In genomic region chr13:46354143-46355087, GRCh38 we compare ENCODE assay signal across 9 cellular contexts. TPM values are rescaled to one million over a fixed set of nuclear protein-coding genes. Genes with fewer than 3 reads are reported as not detected.
DNase-seq lines count a peak whose midpoint lies in the region; ATAC-seq and TF ChIP-seq lines count a peak whose summit lies in the region.
"Had no signal": no experiment of that assay in that cellular context is flagged by ENCODE, and none has a peak within 500 bp of the region (broad histone marks: within the 10 kb centered on the region; RNA-seq: fewer than 3 reads in every experiment).

No MANE protein-coding gene starts in this region.

- TF ChIP-seq RAD21 in HCT116 (IDR thresholded peaks at IDR 0.05; ENCODE audit: low read depth), result no peak

- H3K27ac ChIP-seq in BLaER1 treated with 17β-estradiol and CSF1 and Interleukin-3, amounts not matched to agents 10 nM and 100 nM, result peak overlapping the region in 8 of 11 experiments; percentile 15 to 91 (median 57); a peak in 12 of 22 replicates
- H3K27ac ChIP-seq in HCT116 (ENCODE audit: low read depth, low read length), result peak overlapping the region; percentile 19; the same call in 1 of the 2 replicates
- H3K27ac ChIP-seq in vagina, result no peak overlapping the region

- TF ChIP-seq POLR2A in HCT116 (IDR thresholded peaks at IDR 0.05; ENCODE audit: borderline replicate concordance, extremely low read depth, insufficient read depth, insufficient read length) (no peak), vagina (IDR thresholded peaks at IDR 0.05) (no peak)

- H3K9ac ChIP-seq in BLaER1 treated with 17β-estradiol and CSF1 and Interleukin-3, amounts not matched to agents 10 nM and 100 nM, result peak overlapping the region in 4 of 11 experiments; percentile 43 to 62 (median 49); a peak in 7 of 22 replicates
- no peak overlapping the region for H3K9ac ChIP-seq in HCT116 (ENCODE audit: low read length)

- H4K20me1 ChIP-seq in BLaER1 treated with 17β-estradiol and CSF1 and Interleukin-3, amounts not matched to agents 10 nM and 100 nM, result no peaks in the 10 kb centered on the region
- no peaks in the 10 kb centered on the region for H4K20me1 ChIP-seq in HCT116 (ENCODE audit: insufficient read depth)

- no peak for TF ChIP-seq CTCF in HCT116 (IDR thresholded peaks at IDR 0.05 in 2 of 3, conservative IDR thresholded peaks at IDR 0.05 in 1 of 3; ENCODE audit: borderline replicate concordance in 1 of 3, insufficient read depth in 1 of 3, low read depth in 2 of 3, low read length in 2 of 3)
- no peak for TF ChIP-seq CTCF in foreskin fibroblast (IDR thresholded peaks at IDR 0.05; ENCODE audit: low read depth, low read length)
- TF ChIP-seq CTCF in omental fat pad (IDR thresholded peaks at IDR 0.05), result no peak
- TF ChIP-seq CTCF in vagina (IDR thresholded peaks at IDR 0.05), result no peak

- no TSS peak for BruUV-seq in HCT116 (replicated peaks; lab: Mats Ljungman, UMichigan)

- peaks cover 0 to 50% (median 19%) of the 10 kb centered on the region in 10 experiments; a peak in 16 of 20 replicates for H3K4me1 ChIP-seq in BLaER1 treated with 17β-estradiol and CSF1 and Interleukin-3, amounts not matched to agents 10 nM and 100 nM
- H3K4me1 ChIP-seq in HCT116 (ENCODE audit: control insufficient read depth in 1 of 2, insufficient read depth in 2 of 2, low read length in 2 of 2) (peaks cover 6 to 14% of the 10 kb centered on the region in 2 experiments; a peak in 3 of 4 replicates), vagina (no peaks in the 10 kb centered on the region)

- CTCF ChIA-PET in HCT116 (lab: Charles Lee), result no interaction called here

- peaks cover 0 to 7% (median 0%) of the 10 kb centered on the region in 11 experiments; a peak in 4 of 22 replicates for H3K9me3 ChIP-seq in BLaER1 treated with 17β-estradiol and CSF1 and Interleukin-3, amounts not matched to agents 10 nM and 100 nM (replicated peaks in 1 of 11)
- H3K9me3 ChIP-seq in HCT116 (ENCODE audit: control insufficient read depth in 1 of 2, insufficient read depth in 1 of 2, low read depth in 1 of 2, low read length in 2 of 2), result no peaks in the 10 kb centered on the region
- no peaks in the 10 kb centered on the region for H3K9me3 ChIP-seq in vagina
- H3K9me3 ChIP-seq: heart right ventricle had no signal

- POLR2A ChIA-PET in HCT116 (lab: Charles Lee), result no interaction called here

- H3K79me2 ChIP-seq in HCT116 (ENCODE audit: insufficient read depth, low read length), result no peaks in the 10 kb centered on the region

- H3K4me3 ChIP-seq in BLaER1 treated with 17β-estradiol and CSF1 and Interleukin-3, amounts not matched to agents 10 nM and 100 nM, result peak overlapping the region in 1 of 10 experiments; percentile 40; a peak in 2 of 20 replicates
- H3K4me3 ChIP-seq in HCT116 (replicated peaks in 1 of 2; ENCODE audit: low read depth in 1 of 2, low read length in 2 of 2) (no peak overlapping the region; a peak in 1 of 4 replicates), foreskin fibroblast (ENCODE audit: low read depth in 1 of 2, low read length in 2 of 2) (no peak overlapping the region), vagina (no peak overlapping the region)
- H3K4me3 ChIP-seq: heart right ventricle had no signal

- H3K36me3 ChIP-seq in BLaER1 treated with 17β-estradiol and CSF1 and Interleukin-3, amounts not matched to agents 10 nM and 100 nM, result no peaks in the 10 kb centered on the region
- H3K36me3 ChIP-seq in HCT116 (ENCODE audit: control insufficient read depth in 1 of 2, insufficient read depth in 2 of 2, low read length in 2 of 2) (no peaks in the 10 kb centered on the region), vagina (no peaks in the 10 kb centered on the region)

- RAD21 ChIA-PET in HCT116 (lab: Charles Lee; ENCODE audit: low non-redundant PET in 1 of 2, low total read pairs in 2 of 2, uncharacterized antibody in 2 of 2, unreplicated experiment in 2 of 2), result interaction anchor here in 1 of 2 experiments (0.6 kb wide), 1 partner anchor 185 kb away, joined by 3 read pairs; no protein-coding TSS in a partner anchor

- no peaks in the 10 kb centered on the region for H3K27me3 ChIP-seq in BLaER1 treated with 17β-estradiol and CSF1 and Interleukin-3, amounts not matched to agents 10 nM and 100 nM
- H3K27me3 ChIP-seq in HCT116 (ENCODE audit: insufficient read depth, low read length), result no peaks in the 10 kb centered on the region
- H3K27me3 ChIP-seq in vagina, result no peaks in the 10 kb centered on the region
- H3K27me3 ChIP-seq: heart right ventricle had no signal

- H2AFZ ChIP-seq in HCT116 (ENCODE audit: low read depth, low read length, poor library complexity, severe bottlenecking), result peak overlapping the region; percentile 52

- intact Hi-C loops in HCT116 (cut with micrococcal nuclease) (no loop called here), vagina (cut with DNase I) (no loop called here)

- peak; percentile 88 for ATAC-seq in HCT116
- ATAC-seq in SK-N-SH treated with all-trans-retinoic acid at 6 μM for 48 hours, result peak; percentile 96
- no peak for ATAC-seq in omental fat pad (ENCODE audit: low FRiP score)

- no peaks in the 10 kb centered on the region for H3K9me2 ChIP-seq in HCT116 (ENCODE audit: insufficient read depth)

- H3K4me2 ChIP-seq in BLaER1 treated with 17β-estradiol and CSF1 and Interleukin-3, amounts not matched to agents 10 nM and 100 nM, result peak overlapping the region in 9 of 11 experiments; percentile 8 to 86 (median 75); a peak in 17 of 22 replicates
- H3K4me2 ChIP-seq in HCT116 (ENCODE audit: low read length), result peak overlapping the region; percentile 58

- peak; percentile 48 for DNase-seq in HCT116 (ENCODE audit: low read depth, low spot score)
- DNase-seq in foreskin fibroblast, result peak; percentile 84 to 90
- no peak for DNase-seq in omental fat pad (ENCODE audit: low spot score)
- no peak for DNase-seq in SHP77 (lab: John Stamatoyannopoulos, UW)
- DNase-seq in vagina (ENCODE audit: extremely low spot score in 2 of 2), result no peak
- DNase-seq in anterior cingulate cortex (lab: John Stamatoyannopoulos, UW), result no peak
- DNase-seq: heart right ventricle had no signal

TF ChIP-seq in HCT116, 20 proteins besides CTCF, POLR2A, EP300 and RAD21 (continues in another document):
- TF ChIP-seq ZBTB33 (IDR thresholded peaks at IDR 0.05; ENCODE audit: extremely low read depth, insufficient replicate concordance, low read length) (no peak), FOSL1 (IDR thresholded peaks at IDR 0.05; ENCODE audit: low read depth) (peak; percentile 78), CBX3 (IDR thresholded peaks at IDR 0.05; ENCODE audit: low read depth) (0 out of 2 replicates have a peak, but pooled peaks have one; percentile 54), EZH2 (IDR thresholded peaks at IDR 0.05) (no peak), ZNF274 (IDR thresholded peaks at IDR 0.05; ENCODE audit: low read depth, low read length) (no peak), EGR1 (IDR thresholded peaks at IDR 0.05; ENCODE audit: low read depth) (no peak), YY1 (IDR thresholded peaks at IDR 0.05; ENCODE audit: extremely low read depth, insufficient replicate concordance, low read depth, low read length) (no peak), SP1 (IDR thresholded peaks at IDR 0.05; ENCODE audit: low read depth) (peak; percentile 65), SRF (IDR thresholded peaks at IDR 0.05; ENCODE audit: low read depth) (peak; percentile 55; the same call in 1 of the 2 replicates)

TF ChIP-seq in SK-N-SH treated with all-trans-retinoic acid at 6 μM for 48 hours, 23 proteins besides CTCF, POLR2A, EP300 and RAD21:
- TF ChIP-seq CSDC2 (CRISPR knock-in tag; IDR thresholded peaks at IDR 0.05) (no peak), ISL1 (CRISPR knock-in tag; IDR thresholded peaks at IDR 0.05) (no peak), ESRRG (CRISPR knock-in tag; IDR thresholded peaks at IDR 0.05) (no peak), ZNF8 (CRISPR knock-in tag; IDR thresholded peaks at IDR 0.05) (no peak), TOX (CRISPR knock-in tag; IDR thresholded peaks at IDR 0.05; ENCODE audit: borderline replicate concordance) (peak; percentile 26; the same call in 1 of the 2 replicates), ZFP3 (CRISPR knock-in tag; IDR thresholded peaks at IDR 0.05) (no peak), BACH2 (CRISPR knock-in tag; IDR thresholded peaks at IDR 0.05; ENCODE audit: borderline replicate concordance) (no peak)
- TF ChIP-seq, protein P1, sequence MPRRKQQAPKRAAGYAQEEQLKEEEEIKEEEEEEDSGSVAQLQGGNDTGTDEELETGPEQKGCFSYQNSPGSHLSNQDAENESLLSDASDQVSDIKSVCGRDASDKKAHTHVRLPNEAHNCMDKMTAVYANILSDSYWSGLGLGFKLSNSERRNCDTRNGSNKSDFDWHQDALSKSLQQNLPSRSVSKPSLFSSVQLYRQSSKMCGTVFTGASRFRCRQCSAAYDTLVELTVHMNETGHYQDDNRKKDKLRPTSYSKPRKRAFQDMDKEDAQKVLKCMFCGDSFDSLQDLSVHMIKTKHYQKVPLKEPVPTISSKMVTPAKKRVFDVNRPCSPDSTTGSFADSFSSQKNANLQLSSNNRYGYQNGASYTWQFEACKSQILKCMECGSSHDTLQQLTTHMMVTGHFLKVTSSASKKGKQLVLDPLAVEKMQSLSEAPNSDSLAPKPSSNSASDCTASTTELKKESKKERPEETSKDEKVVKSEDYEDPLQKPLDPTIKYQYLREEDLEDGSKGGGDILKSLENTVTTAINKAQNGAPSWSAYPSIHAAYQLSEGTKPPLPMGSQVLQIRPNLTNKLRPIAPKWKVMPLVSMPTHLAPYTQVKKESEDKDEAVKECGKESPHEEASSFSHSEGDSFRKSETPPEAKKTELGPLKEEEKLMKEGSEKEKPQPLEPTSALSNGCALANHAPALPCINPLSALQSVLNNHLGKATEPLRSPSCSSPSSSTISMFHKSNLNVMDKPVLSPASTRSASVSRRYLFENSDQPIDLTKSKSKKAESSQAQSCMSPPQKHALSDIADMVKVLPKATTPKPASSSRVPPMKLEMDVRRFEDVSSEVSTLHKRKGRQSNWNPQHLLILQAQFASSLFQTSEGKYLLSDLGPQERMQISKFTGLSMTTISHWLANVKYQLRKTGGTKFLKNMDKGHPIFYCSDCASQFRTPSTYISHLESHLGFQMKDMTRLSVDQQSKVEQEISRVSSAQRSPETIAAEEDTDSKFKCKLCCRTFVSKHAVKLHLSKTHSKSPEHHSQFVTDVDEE (CRISPR knock-in tag; IDR thresholded peaks at IDR 0.05), result no peak

RNA-seq across cellular contexts. Expression of gene RUBCNL, which starts 32.6 kb away (rescaled TPM):
- total RNA-seq in HCT116 (2021; ENCODE audit: unreplicated experiment) (0.42 TPM), omental fat pad (10 to 100 TPM in 1 of 4 donors, 1 to 10 TPM in 3; 4.0 to 21.9 (median 6.8) TPM), vagina (1.7 TPM)
- polyA plus RNA-seq in HCT116 (2012), result 0.34 and 0.48 TPM in 2 replicates

Comparison
In these comparisons a context has a peak if more than half of its experiments do, and no peak if none do; other contexts are left out.
1. DNase-seq: peak in HCT116 (single experiment) and foreskin fibroblast (2 of 2); none in omental fat pad (single experiment), SHP77 (0 of 2), vagina (0 of 2) and anterior cingulate cortex (0 of 58).